In genomic region chrX:126064901-126065541, GRCh38 we compare ENCODE assay signal across 1 cellular context.
TF ChIP-seq lines count a peak whose summit lies in the region.

No MANE protein-coding gene starts in this region.

TF ChIP-seq in WTC11, 78 proteins besides CTCF, POLR2A, EP300 and RAD21 (continued from another document):
- no peak for TF ChIP-seq ZNF512 (CRISPR knock-in tag; IDR thresholded peaks at IDR 0.05; ENCODE audit: borderline replicate concordance)
- no peak for TF ChIP-seq USF2 (CRISPR knock-in tag; IDR thresholded peaks at IDR 0.05)
- no peak for TF ChIP-seq SMAD4 (CRISPR knock-in tag; IDR thresholded peaks at IDR 0.05)
